14 cellular contexts compared by ENCODE assay signal in genomic region chr16:3949287-3949686, GRCh38.
DNase-seq lines count a peak whose midpoint lies in the region; ATAC-seq and TF ChIP-seq lines count a peak whose summit lies in the region.
"Had no signal": no experiment of that assay in that cellular context is flagged by ENCODE, and none has a peak within 500 bp of the region (broad histone marks: within the 10 kb centered on the region; RNA-seq: fewer than 3 reads in every experiment).

No MANE protein-coding gene starts in this region.

- peaks cover 34 to 42% (median 37%) of the 10 kb centered on the region in 3 donors for H3K4me1 ChIP-seq in skeletal muscle tissue (ENCODE audit: control insufficient read depth in 3 of 3, insufficient read depth in 3 of 3, low read length in 3 of 3)

- in situ Hi-C loops in astrocyte of the cerebellum (cut with HindIII; ENCODE audit: low sequenced_read_pairs), result no loop called here

- H3K9me3 ChIP-seq in MG63, result no peaks in the 10 kb centered on the region
- H3K9me3 ChIP-seq in skeletal muscle tissue (ENCODE audit: control insufficient read depth in 3 of 3, low read length in 3 of 3), result no peaks in the 10 kb centered on the region

- H3K36me3 ChIP-seq in MG63 (peaks cover 9% of the 10 kb centered on the region), skeletal muscle tissue (ENCODE audit: control insufficient read depth in 3 of 3, insufficient read depth in 3 of 3, low read length in 3 of 3) (no peaks in the 10 kb centered on the region)

- H3K27me3 ChIP-seq in MG63, result no peaks in the 10 kb centered on the region
- H3K27me3 ChIP-seq in skeletal muscle tissue (ENCODE audit: control insufficient read depth in 3 of 3, insufficient read depth in 3 of 3, low read length in 3 of 3), result peaks cover 0 to 9% (median 7%) of the 10 kb centered on the region in 3 donors

- no peak for DNase-seq in MG63
- DNase-seq in astrocyte of the cerebellum (ENCODE audit: low read depth), result no peak
- peak; percentile 62 for DNase-seq in left kidney (ENCODE audit: low read depth, low spot score)
- DNase-seq in globus pallidus (ENCODE audit: low spot score), result no peak
- DNase-seq: CD8-positive, alpha-beta T cell; effector memory CD4-positive, alpha-beta T cell; hippocampal formation; NCI-H1436; NCI-H774 had no signal

- peak overlapping the region; percentile 40 for H3K4me3 ChIP-seq in MG63
- peak overlapping the region; percentile 27 for H3K4me3 ChIP-seq in astrocyte of the cerebellum (ENCODE audit: low read depth, low read length)
- peak overlapping the region; percentile 36 to 64 (median 60) for H3K4me3 ChIP-seq in skeletal muscle tissue (ENCODE audit: low read length in 3 of 3)

- no peak for TF ChIP-seq CTCF in astrocyte of the cerebellum (IDR thresholded peaks at IDR 0.05; ENCODE audit: low read depth, low read length, missing control alignments)

- peak overlapping the region; percentile 69 for H3K27ac ChIP-seq in skeletal muscle tissue (ENCODE audit: low read depth, low read length)

- no peak for ATAC-seq in GM18867 (IDR thresholded peaks at IDR 0.05; ENCODE audit: unreplicated experiment)
- ATAC-seq in GM21737 (IDR thresholded peaks at IDR 0.05; ENCODE audit: unreplicated experiment), result no peak
- no peak for ATAC-seq in HG02852 (IDR thresholded peaks at IDR 0.05; ENCODE audit: unreplicated experiment)
- ATAC-seq: activated CD4-positive, CD25-positive, alpha-beta regulatory T cell treated with anti-CD3 and anti-CD28 coated beads, Interleukin-2, amount 50 U/mL, for 24 hours; CD8-positive, alpha-beta T cell had no signal

- H3K9ac ChIP-seq in skeletal muscle tissue (ENCODE audit: low read depth in 1 of 3, low read length in 3 of 3), result peak overlapping the region; percentile 45 to 74 (median 48)
